Comparison of ENCODE assay signal across 8 cellular contexts in genomic region chr17:17313350-17313991, GRCh38. TPM values are rescaled to one million over a fixed set of nuclear protein-coding genes. Genes with fewer than 3 reads are reported as not detected.
DNase-seq lines count a peak whose midpoint lies in the region; TF ChIP-seq lines count a peak whose summit lies in the region.

No MANE protein-coding gene starts in this region.

- DNase-seq in SIG-M5 treated with dmso at 0.1 percent for 504 hours (lab: John Stamatoyannopoulos, UW; ENCODE audit: unreplicated experiment) (peak; percentile 10), SIG-M5 (lab: John Stamatoyannopoulos, UW) (no peak), Peyer's patch (peak; percentile 62 to 83 (median 70)), right atrium auricular region (ENCODE audit: low spot score) (no peak), foreskin melanocyte (no peak), NCI-H2107 treated with DMSO at 0.1 percent for 48 hours (lab: John Stamatoyannopoulos, UW; ENCODE audit: unreplicated experiment) (no peak)
- DNase-seq in activated naive CD4-positive, alpha-beta T cell (lab: John Stamatoyannopoulos, UW), result peak in 3 of 4 experiments; percentile 45 to 63 (median 53)
- DNase-seq in stimulated activated CD4-positive, alpha-beta T cell treated with anti-CD3 and anti-CD28 coated beads, Interleukin-1b, Interleukin-23, amount 100 ng/mL, for 1 hour (ENCODE audit: low read depth in 2 of 2), result peak; percentile 38 to 54

- peak; percentile 53 to 77 (median 68) for TF ChIP-seq CTCF in Peyer's patch (IDR thresholded peaks at IDR 0.05)
- peak; percentile 17 to 63 for TF ChIP-seq CTCF in right atrium auricular region (IDR thresholded peaks at IDR 0.05)

- no peak overlapping the region for H3K4me3 ChIP-seq in Peyer's patch
- no peak overlapping the region for H3K4me3 ChIP-seq in right atrium auricular region

- no peaks in the 10 kb centered on the region for H3K36me3 ChIP-seq in Peyer's patch
- no peaks in the 10 kb centered on the region for H3K36me3 ChIP-seq in right atrium auricular region

- no peak overlapping the region for H3K27ac ChIP-seq in Peyer's patch
- H3K27ac ChIP-seq in right atrium auricular region, result no peak overlapping the region

- H3K27me3 ChIP-seq in Peyer's patch (no peaks in the 10 kb centered on the region), right atrium auricular region (no peaks in the 10 kb centered on the region)

- H3K4me1 ChIP-seq in Peyer's patch (no peaks in the 10 kb centered on the region), right atrium auricular region (no peaks in the 10 kb centered on the region)

- TF ChIP-seq POLR2A in Peyer's patch (IDR thresholded peaks at IDR 0.05), result no peak

- no peaks in the 10 kb centered on the region for H3K9me3 ChIP-seq in Peyer's patch
- H3K9me3 ChIP-seq in right atrium auricular region, result no peaks in the 10 kb centered on the region

RNA-seq across cellular contexts. Expression of gene NT5M, which starts 10.3 kb away (rescaled TPM):
- total RNA-seq in Peyer's patch, result 1 to 10 TPM in 1 of 4 donors, not detected in 3; 1.5 TPM
- total RNA-seq in right atrium auricular region, result 1 to 10 TPM; 4.3 to 6.7 TPM

RNA-seq across cellular contexts. Expression of gene COPS3, which starts 32.4 kb away (rescaled TPM):
- total RNA-seq in Peyer's patch (10 to 100 TPM; 21.4 to 36.3 (median 29.4) TPM), right atrium auricular region (10 to 100 TPM; 46.0 to 65.5 TPM)

Comparison
In these comparisons a context has a peak if more than half of its experiments do, and no peak if none do; other contexts are left out.
1. DNase-seq: peak in SIG-M5 treated with dmso at 0.1 percent for 504 hours (single experiment), Peyer's patch (3 of 3), activated naive CD4-positive, alpha-beta T cell (3 of 4) and stimulated activated CD4-positive, alpha-beta T cell treated with anti-CD3 and anti-CD28 coated beads, Interleukin-1b, Interleukin-23, amount 100 ng/mL, for 1 hour (2 of 2); none in SIG-M5 (single experiment), right atrium auricular region (single experiment), foreskin melanocyte (single experiment) and NCI-H2107 treated with DMSO at 0.1 percent for 48 hours (single experiment).